1 cellular context compared by ENCODE assay signal in the genomic region with DNA sequence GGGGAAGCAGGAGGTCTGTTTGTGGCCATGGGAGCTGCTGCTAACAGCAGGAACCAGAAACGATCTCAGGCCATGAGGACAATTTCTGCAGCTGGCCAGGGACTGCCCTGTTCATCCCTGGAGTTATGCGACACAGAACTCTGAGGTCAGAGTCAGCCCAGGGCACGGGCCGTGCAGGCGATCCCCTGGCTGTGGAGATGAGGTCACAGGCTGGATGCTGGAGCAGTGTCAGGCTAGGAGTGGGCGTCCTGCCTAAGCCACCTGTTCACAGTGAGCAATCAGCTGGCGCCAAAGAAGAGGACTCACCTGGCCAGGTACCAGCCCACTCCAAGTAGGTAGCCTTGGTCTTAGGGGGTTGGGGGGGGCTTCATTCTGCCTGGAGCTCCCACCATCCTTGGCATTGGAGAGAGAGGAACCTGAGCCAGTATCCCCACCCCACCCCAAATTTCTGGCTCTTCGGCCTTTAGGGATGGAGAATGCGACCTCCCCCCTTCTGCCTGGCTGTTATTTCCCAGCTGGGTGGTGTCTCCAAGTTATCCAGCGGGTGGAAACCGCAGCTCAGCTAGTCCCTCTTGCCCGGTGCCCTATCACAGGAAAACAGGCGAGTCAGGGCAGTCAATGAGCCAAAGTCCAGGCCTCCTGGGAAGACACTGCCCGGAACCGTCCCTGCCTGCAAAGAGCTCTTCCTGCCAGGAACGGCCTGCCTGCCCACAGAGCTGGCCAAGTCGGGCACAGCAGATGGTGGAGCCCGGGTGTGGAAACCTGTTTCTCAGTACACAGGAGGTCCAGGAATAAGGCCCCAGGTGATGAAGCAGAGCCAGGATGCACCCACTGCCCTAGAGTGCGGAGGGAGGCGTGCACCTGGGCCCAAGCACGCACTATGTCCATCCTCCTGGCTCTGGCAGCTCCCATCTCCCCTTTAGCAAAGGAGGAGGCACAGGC.
TF ChIP-seq lines count a peak whose summit lies in the region.

No MANE protein-coding gene starts in this region.

TF ChIP-seq in endothelial cell of umbilical vein, 7 proteins besides CTCF, POLR2A, EP300 and RAD21:
- TF ChIP-seq JUN (IDR thresholded peaks at IDR 0.05; ENCODE audit: borderline replicate concordance, insufficient read depth, insufficient read length, low read depth) (no peak), FOS (IDR thresholded peaks at IDR 0.05; ENCODE audit: borderline replicate concordance, insufficient read depth, low read length) (no peak)
